In the genomic region with DNA sequence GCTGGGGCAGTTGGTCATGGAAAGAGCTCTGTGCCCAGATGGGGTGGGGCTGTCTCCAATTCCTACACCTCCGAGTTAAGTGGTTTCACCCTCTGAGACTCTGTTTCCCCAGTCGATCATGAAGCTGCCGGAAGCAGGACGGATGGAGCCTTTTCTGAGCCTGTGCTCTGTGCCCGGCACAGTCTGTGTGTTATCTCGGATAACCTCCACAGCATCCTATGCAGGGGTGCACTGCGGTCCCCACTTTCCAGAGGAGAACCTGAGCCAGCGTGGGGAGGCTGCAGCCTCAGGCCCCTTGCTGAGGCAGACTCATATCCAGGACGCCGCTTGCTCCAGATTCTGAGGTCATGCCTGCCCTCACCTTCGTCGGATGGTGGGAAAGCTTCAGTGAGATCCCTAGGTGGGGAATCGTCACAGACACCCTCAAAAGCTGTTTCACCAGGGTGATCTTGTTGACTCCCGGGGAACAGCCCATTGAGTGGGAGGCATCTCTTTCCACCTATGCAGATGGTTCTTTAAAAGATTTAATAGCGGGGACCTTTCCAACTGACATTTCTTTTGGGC, we compare ENCODE assay signal across 14 cellular contexts. TPM values are rescaled to one million over a fixed set of nuclear protein-coding genes. Genes with fewer than 3 reads are reported as not detected.
DNase-seq lines count a peak whose midpoint lies in the region; ATAC-seq and TF ChIP-seq lines count a peak whose summit lies in the region.
"Had no signal": no experiment of that assay in that cellular context is flagged by ENCODE, and none has a peak within 500 bp of the region (broad histone marks: within the 10 kb centered on the region; RNA-seq: fewer than 3 reads in every experiment).

No MANE protein-coding gene starts in this region.

- no peaks in the 10 kb centered on the region for H3K36me3 Mint-ChIP-seq in endodermal cell (ENCODE audit: low read depth)
- H3K36me3 Mint-ChIP-seq: CD4-positive, alpha-beta memory T cell had no signal

- peaks cover 6% of the 10 kb centered on the region for H3K4me1 Mint-ChIP-seq in endodermal cell
- H3K4me1 Mint-ChIP-seq: CD4-positive, alpha-beta memory T cell had no signal

- no peak overlapping the region for H3K27ac Mint-ChIP-seq in endodermal cell
- H3K27ac Mint-ChIP-seq: CD4-positive, alpha-beta memory T cell had no signal

- no peaks in the 10 kb centered on the region for H3K79me2 ChIP-seq in osteoblast (ENCODE audit: insufficient read depth, low read length)

- H2AFZ ChIP-seq in osteoblast (ENCODE audit: low read length), result no peak overlapping the region

- H3K27me3 ChIP-seq in endodermal cell (ENCODE audit: control insufficient read depth, insufficient read depth, low read length, poor library complexity, severe bottlenecking), result no peaks in the 10 kb centered on the region
- no peaks in the 10 kb centered on the region for H3K27me3 ChIP-seq in osteoblast (ENCODE audit: insufficient read depth, low read length)
- H3K27me3 ChIP-seq: Peyer's patch had no signal

- intact Hi-C loops in left ventricle myocardium superior (cut with micrococcal nuclease) (no loop called here), left cardiac atrium (cut with DNase I) (no loop called here)

- H3K9me3 Mint-ChIP-seq in endodermal cell, result no peaks in the 10 kb centered on the region

- H4K20me1 ChIP-seq in osteoblast (ENCODE audit: insufficient read depth, low read length), result no peaks in the 10 kb centered on the region

- WGBS in endodermal cell (ENCODE audit: insufficient coverage in 1 of 2, insufficient read length in 1 of 2), 2 experiments, result 89 to 94% methylated on average over 15 of the region's 15 CpGs

- TF ChIP-seq CTCF in endodermal cell (conservative IDR thresholded peaks at IDR 0.05) (no peak), osteoblast (IDR thresholded peaks at IDR 0.05; ENCODE audit: extremely low read depth, low read depth, low read length) (no peak)

- H3K9ac ChIP-seq in endodermal cell (ENCODE audit: extremely low read depth, low read length, poor library complexity, severe bottlenecking), result no peak overlapping the region

- H3K4me1 ChIP-seq in endodermal cell (ENCODE audit: control insufficient read depth, insufficient read depth, low read length), result no peaks in the 10 kb centered on the region
- H3K4me1 ChIP-seq in osteoblast (ENCODE audit: insufficient read depth, low read length), result peaks cover 5% of the 10 kb centered on the region
- H3K4me1 ChIP-seq: Peyer's patch had no signal

- no peaks in the 10 kb centered on the region for H3K9me3 ChIP-seq in endodermal cell (ENCODE audit: control insufficient read depth, low read length)
- H3K9me3 ChIP-seq in osteoblast (ENCODE audit: low read depth, low read length), result no peaks in the 10 kb centered on the region
- H3K9me3 ChIP-seq: Peyer's patch had no signal

- H3K4me3 ChIP-seq in endodermal cell (ENCODE audit: low read length) (no peak overlapping the region), osteoblast (ENCODE audit: insufficient read depth, low read length) (no peak overlapping the region)
- H3K4me3 ChIP-seq: Peyer's patch had no signal

- H3K36me3 ChIP-seq in endodermal cell (ENCODE audit: control insufficient read depth, insufficient read depth, low read length) (no peaks in the 10 kb centered on the region), osteoblast (ENCODE audit: insufficient read depth, low read length) (no peaks in the 10 kb centered on the region)
- H3K36me3 ChIP-seq: Peyer's patch had no signal

- H3K27me3 Mint-ChIP-seq in endodermal cell (ENCODE audit: insufficient read depth), result no peaks in the 10 kb centered on the region

- H3K4me3 Mint-ChIP-seq in endodermal cell, result no peak overlapping the region
- H3K4me3 Mint-ChIP-seq: CD4-positive, alpha-beta memory T cell had no signal

- no peak for ATAC-seq in left ventricle myocardium superior
- no peak for ATAC-seq in left cardiac atrium
- ATAC-seq in HG03196 (IDR thresholded peaks at IDR 0.05; ENCODE audit: unreplicated experiment), result no peak
- ATAC-seq in GM21526 (IDR thresholded peaks at IDR 0.05; ENCODE audit: low FRiP score, unreplicated experiment), result no peak

- no peak overlapping the region for H3K4me2 ChIP-seq in osteoblast (ENCODE audit: insufficient read depth, low read length)

- H3K27ac ChIP-seq in endodermal cell (ENCODE audit: low read depth, low read length), result no peak overlapping the region
- no peak overlapping the region for H3K27ac ChIP-seq in osteoblast (ENCODE audit: low read depth, low read length)
- H3K27ac ChIP-seq: Peyer's patch had no signal

- peak; percentile 10 for DNase-seq in left ventricle myocardium superior
- DNase-seq in left cardiac atrium, result no peak
- DNase-seq in endodermal cell, result peak; percentile 24
- peak; percentile 26 for DNase-seq in osteoblast (ENCODE audit: insufficient read length, low spot score, missing footprints)
- DNase-seq in retina, result no peak
- DNase-seq: ACHN; CD4-positive, alpha-beta memory T cell; DMS79 treated with DMSO at 0.1 percent for 48 hours; NCI-H1436; NCI-H2029 treated with DMSO at 0.1 percent for 48 hours; NCI-H510A had no signal

RNA-seq across cellular contexts. Expression of a gene that starts 6.9 kb away (rescaled TPM):
- total RNA-seq in left ventricle myocardium superior, result 14.8 TPM
- 10 to 100 TPM; 29.8 to 35.2 TPM for total RNA-seq in left cardiac atrium
- total RNA-seq in endodermal cell, result 10 to 100 TPM; 65.3 to 76.6 TPM
- polyA plus RNA-seq in endodermal cell (2013, experiment 1 of 2), result 47.5 TPM
- 53.7 TPM for polyA plus RNA-seq in endodermal cell (2013, experiment 2 of 2)
- total RNA-seq in osteoblast, result 571 and 801 TPM in 2 replicates

Comparison
In these comparisons a context has a peak if more than half of its experiments do, and no peak if none do; other contexts are left out.
1. DNase-seq: peak in left ventricle myocardium superior (single experiment), endodermal cell (single experiment) and osteoblast (single experiment); none in left cardiac atrium (single experiment) and retina (single experiment).